In the genomic region with DNA sequence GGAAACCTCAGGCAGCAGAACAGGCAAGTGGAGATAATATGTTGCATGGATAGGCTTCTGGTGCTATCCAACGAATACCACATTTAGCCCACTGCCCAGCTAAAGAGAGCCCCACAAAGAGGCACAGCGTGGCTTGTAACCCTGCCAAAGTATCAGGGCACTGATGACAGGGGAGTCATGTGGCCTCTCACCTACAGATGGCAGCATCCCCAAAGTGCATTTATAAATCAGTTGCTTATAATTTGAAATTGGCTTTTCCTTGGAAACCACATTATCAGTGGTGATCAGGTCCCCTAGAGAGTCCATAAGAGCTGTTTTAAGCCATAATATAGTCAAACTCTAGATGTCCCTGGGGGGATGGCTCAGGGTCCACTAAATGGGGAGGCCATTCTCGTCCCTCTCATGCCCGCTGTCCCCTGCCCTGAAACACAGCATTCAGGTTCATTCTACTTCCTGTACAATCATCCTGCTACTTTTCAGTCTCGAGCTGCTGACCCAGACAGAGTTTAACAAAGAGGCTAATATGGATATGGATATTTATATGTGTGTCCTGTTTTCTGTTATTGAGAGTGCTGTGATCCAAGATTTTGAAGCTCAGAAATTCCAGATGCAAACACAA, we compare ENCODE assay signal across 7 cellular contexts. TPM values are rescaled to one million over a fixed set of nuclear protein-coding genes. Genes with fewer than 3 reads are reported as not detected.
DNase-seq lines count a peak whose midpoint lies in the region; ATAC-seq, FAIRE-seq and TF ChIP-seq lines count a peak whose summit lies in the region.

No MANE protein-coding gene starts in this region.

- H3K4me2 ChIP-seq in MM.1S (ENCODE audit: low read depth, low read length) = no peak overlapping the region
- no peak overlapping the region for H3K4me2 ChIP-seq in neural progenitor cell

- H4K20me1 ChIP-seq in MM.1S (ENCODE audit: insufficient read depth, low read length) (no peaks in the 10 kb centered on the region), neural progenitor cell (ENCODE audit: low read depth) (no peaks in the 10 kb centered on the region)

- FAIRE-seq in bronchial epithelial cell (lab: Jason Lieb, UNC) = no peak

- H3K79me2 ChIP-seq in MM.1S (ENCODE audit: low read length) (no peaks in the 10 kb centered on the region), neural progenitor cell (ENCODE audit: low read depth) (no peaks in the 10 kb centered on the region)

- H3K4me1 ChIP-seq in MM.1S (ENCODE audit: low read length) (no peaks in the 10 kb centered on the region), neural progenitor cell (no peaks in the 10 kb centered on the region)

- TF ChIP-seq CTCF in GM13977 (IDR thresholded peaks at IDR 0.05; ENCODE audit: extremely low read depth, insufficient read depth, missing control alignments) (peak; percentile 46), MM.1S (IDR thresholded peaks at IDR 0.05; ENCODE audit: low read length) (peak; percentile 40), bronchial epithelial cell (IDR thresholded peaks at IDR 0.05; ENCODE audit: insufficient read depth, low read length, severe bottlenecking) (peak; percentile 57), neural progenitor cell (IDR thresholded peaks at IDR 0.05) (peak; percentile 57)
- TF ChIP-seq CTCF in CD4-positive, alpha-beta T cell (IDR thresholded peaks at IDR 0.05) = no peak

- H3K4me3 ChIP-seq in MM.1S (ENCODE audit: low read length) (no peak overlapping the region), bronchial epithelial cell (ENCODE audit: low read depth, low read length) (no peak overlapping the region), neural progenitor cell (no peak overlapping the region)

- DNase-seq in GM13977 (ENCODE audit: low spot score) = peak; percentile 7
- no peak for DNase-seq in MM.1S
- DNase-seq in bronchial epithelial cell (ENCODE audit: low read depth) = peak; percentile 27
- DNase-seq in neural progenitor cell (ENCODE audit: low spot score) = peak; percentile 28
- DNase-seq in CD4-positive, alpha-beta T cell = no peak
- no peak for DNase-seq in medulla oblongata (ENCODE audit: extremely low spot score)

- H3K27me3 Mint-ChIP-seq in neural progenitor cell (ENCODE audit: insufficient read depth, low read depth) = peaks cover 2% of the 10 kb centered on the region
- H3K27me3 Mint-ChIP-seq in CD4-positive, alpha-beta T cell = peaks cover 19% of the 10 kb centered on the region

- ATAC-seq in CD4-positive, alpha-beta T cell (ENCODE audit: poor library complexity) = no peak
- no peak for ATAC-seq in GM21786 (IDR thresholded peaks at IDR 0.05; ENCODE audit: unreplicated experiment)

- H3K27me3 ChIP-seq in MM.1S (replicated peaks; ENCODE audit: insufficient read depth, low read length) (no peaks in the 10 kb centered on the region), bronchial epithelial cell (ENCODE audit: control insufficient read depth, insufficient read depth, low read length) (no peaks in the 10 kb centered on the region), neural progenitor cell (no peaks in the 10 kb centered on the region)
- peaks cover 5% of the 10 kb centered on the region for H3K27me3 ChIP-seq in CD4-positive, alpha-beta T cell (ENCODE audit: control insufficient read depth, insufficient read depth, low read length)

- intact Hi-C loops in CD4-positive, alpha-beta T cell (cut with DNase I, micrococcal nuclease) = no loop called here

- no peak overlapping the region for H3K27ac ChIP-seq in MM.1S (ENCODE audit: low read length)
- H3K27ac ChIP-seq in neural progenitor cell = no peak overlapping the region
- no peak overlapping the region for H3K27ac ChIP-seq in CD4-positive, alpha-beta T cell (ENCODE audit: low read depth, low read length)

- H3K4me3 Mint-ChIP-seq in neural progenitor cell = no peak overlapping the region
- no peak overlapping the region for H3K4me3 Mint-ChIP-seq in CD4-positive, alpha-beta T cell

- H3K9ac ChIP-seq in MM.1S (ENCODE audit: low read length) = no peak overlapping the region
- H3K9ac ChIP-seq in neural progenitor cell = no peak overlapping the region

- H3K9me3 ChIP-seq in MM.1S (replicated peaks; ENCODE audit: insufficient read depth, low read length) = no peaks in the 10 kb centered on the region
- no peaks in the 10 kb centered on the region for H3K9me3 ChIP-seq in neural progenitor cell (ENCODE audit: low read depth)
- H3K9me3 ChIP-seq in CD4-positive, alpha-beta T cell (ENCODE audit: control insufficient read depth, low read length) = no peaks in the 10 kb centered on the region

- CTCF ChIA-PET in CD4-positive, alpha-beta T cell (lab: Charles Lee) = interaction anchor here (2.0 kb wide), 1 partner anchor 10 kb away, joined by 5 read pairs; no protein-coding TSS in a partner anchor

- no peaks in the 10 kb centered on the region for H3K36me3 Mint-ChIP-seq in neural progenitor cell
- no peaks in the 10 kb centered on the region for H3K36me3 Mint-ChIP-seq in CD4-positive, alpha-beta T cell (ENCODE audit: low read depth)

- POLR2A ChIA-PET in CD4-positive, alpha-beta T cell (lab: Charles Lee) = no interaction called here

- no peak overlapping the region for H2AFZ ChIP-seq in MM.1S (ENCODE audit: low read length)
- H2AFZ ChIP-seq in neural progenitor cell (replicated peaks) = no peak overlapping the region

- H3K9me3 Mint-ChIP-seq in neural progenitor cell = no peaks in the 10 kb centered on the region
- H3K9me3 Mint-ChIP-seq in CD4-positive, alpha-beta T cell = no peaks in the 10 kb centered on the region

- in situ Hi-C loops in GM13977 (cut with MboI; ENCODE audit: low pct_unique_long_range_greater_than_20kb, low sequenced_read_pairs, unreplicated experiment) = no loop called here

- H3K27ac Mint-ChIP-seq in neural progenitor cell = no peak overlapping the region
- no peak overlapping the region for H3K27ac Mint-ChIP-seq in CD4-positive, alpha-beta T cell

- H3K36me3 ChIP-seq in MM.1S (replicated peaks; ENCODE audit: insufficient read depth, low read length) = no peaks in the 10 kb centered on the region
- H3K36me3 ChIP-seq in bronchial epithelial cell (ENCODE audit: control insufficient read depth, insufficient read depth, low read length) = no peaks in the 10 kb centered on the region
- H3K36me3 ChIP-seq in neural progenitor cell = no peaks in the 10 kb centered on the region

- no peaks in the 10 kb centered on the region for H3K9me2 ChIP-seq in MM.1S (replicated peaks; ENCODE audit: insufficient read depth, low read length)

- no peaks in the 10 kb centered on the region for H3K4me1 Mint-ChIP-seq in neural progenitor cell
- H3K4me1 Mint-ChIP-seq in CD4-positive, alpha-beta T cell (ENCODE audit: low read depth) = no peaks in the 10 kb centered on the region

- H3F3A ChIP-seq in MM.1S (ENCODE audit: insufficient read depth, low read length) (no peaks in the 10 kb centered on the region), neural progenitor cell (ENCODE audit: low read depth) (no peaks in the 10 kb centered on the region)

RNA-seq across cellular contexts. Expression of a gene that starts 28.6 kb away (rescaled TPM):
- total RNA-seq in bronchial epithelial cell (2.4 and 3.7 TPM in 2 replicates), neural progenitor cell (ENCODE audit: low replicate concordance) (3.2 and 4.8 TPM in 2 replicates)
- total RNA-seq in CD4-positive, alpha-beta T cell = not detected

Comparison
In these comparisons a context has a peak if more than half of its experiments do, and no peak if none do; other contexts are left out.
1. DNase-seq: peak in GM13977 (single experiment), bronchial epithelial cell (single experiment) and neural progenitor cell (single experiment); none in MM.1S (single experiment), CD4-positive, alpha-beta T cell (0 of 10) and medulla oblongata (single experiment).